In genomic region chr5:4981612-4982011, GRCh38 we compare ENCODE assay signal across 7 cellular contexts.
"Had no signal": no experiment of that assay in that cellular context is flagged by ENCODE, and none has a peak within 500 bp of the region (broad histone marks: within the 10 kb centered on the region; RNA-seq: fewer than 3 reads in every experiment).

No MANE protein-coding gene starts in this region.

- DNase-seq: IMR-90, KBM-7, KG1 had no signal

- H3K27ac ChIP-seq: HL-60 had no signal

- H3K4me3 ChIP-seq: K562 had no signal

- ATAC-seq: HepG2, K562 had no signal

- FAIRE-seq: HepG2, HTR-8/SVneo, K562 had no signal
